Comparison of ENCODE assay signal across 1 cellular context in genomic region chr20:3168079-3168828, GRCh38.
TF ChIP-seq lines count a peak whose summit lies in the region.

No MANE protein-coding gene starts in this region.

TF ChIP-seq in HepG2, 621 proteins besides CTCF, POLR2A, EP300 and RAD21 (continued from another document and continues in another):
- 0 out of 2 replicates have a peak, but pooled peaks have one; percentile 78 for TF ChIP-seq DZIP1 (CRISPR knock-in tag; IDR thresholded peaks at IDR 0.05)
- peak; percentile 43; the same call in 1 of the 2 replicates for TF ChIP-seq HMG20A (CRISPR knock-in tag; IDR thresholded peaks at IDR 0.05; ENCODE audit: borderline replicate concordance)
- TF ChIP-seq NR2F1 (CRISPR knock-in tag; IDR thresholded peaks at IDR 0.05), result peak; percentile 15 to 34; a peak in 2 of 4 replicates
- no peak for TF ChIP-seq TERF1 (CRISPR knock-in tag; IDR thresholded peaks at IDR 0.05)
- no peak for TF ChIP-seq ZNF616 (CRISPR knock-in tag; IDR thresholded peaks at IDR 0.05; ENCODE audit: low read depth)
- peak; percentile 62 for TF ChIP-seq ZNF572 (CRISPR knock-in tag; IDR thresholded peaks at IDR 0.05)
- TF ChIP-seq GTF2F1 (IDR thresholded peaks at IDR 0.05; ENCODE audit: low read length), result no peak
- peak; percentile 70 for TF ChIP-seq MED1 (CRISPR knock-in tag; IDR thresholded peaks at IDR 0.05)
- peak; percentile 74; the same call in 1 of the 2 replicates for TF ChIP-seq ZNF350 (CRISPR knock-in tag; IDR thresholded peaks at IDR 0.05; ENCODE audit: borderline replicate concordance, low read depth)
- TF ChIP-seq HDAC1 (CRISPR knock-in tag; IDR thresholded peaks at IDR 0.05), result peak; percentile 95
- peak; percentile 86 for TF ChIP-seq THAP7 (CRISPR knock-in tag; IDR thresholded peaks at IDR 0.05)
- no peak; the same call in 1 of the 2 replicates for TF ChIP-seq ZBTB3 (CRISPR knock-in tag; IDR thresholded peaks at IDR 0.05; ENCODE audit: borderline replicate concordance, low read depth)
- no peak for TF ChIP-seq ZC3H4 (CRISPR knock-in tag; IDR thresholded peaks at IDR 0.05; ENCODE audit: borderline replicate concordance)
- peak; percentile 52 for TF ChIP-seq HNRNPLL (IDR thresholded peaks at IDR 0.05; ENCODE audit: low read depth, low read length, poor library complexity, severe bottlenecking)
- TF ChIP-seq SATB2 (CRISPR knock-in tag; IDR thresholded peaks at IDR 0.05), result no peak
- TF ChIP-seq CENPBD1 (CRISPR knock-in tag; IDR thresholded peaks at IDR 0.05; ENCODE audit: borderline replicate concordance, low read depth), result no peak
- TF ChIP-seq ZNF761 (CRISPR knock-in tag; conservative IDR thresholded peaks at IDR 0.05), result no peak
- TF ChIP-seq ZNF557 (CRISPR knock-in tag; IDR thresholded peaks at IDR 0.05), result no peak
- no peak for TF ChIP-seq TCF7 (IDR thresholded peaks at IDR 0.05; ENCODE audit: low read depth)
- peak; percentile 94 for TF ChIP-seq ZNF264 (CRISPR knock-in tag; IDR thresholded peaks at IDR 0.05)
- peak; percentile 91 for TF ChIP-seq ZSCAN25 (CRISPR knock-in tag; IDR thresholded peaks at IDR 0.05)
- 0 out of 2 replicates have a peak, but pooled peaks have one; percentile 48 for TF ChIP-seq PPARG (CRISPR knock-in tag; conservative IDR thresholded peaks at IDR 0.05)
- no peak for TF ChIP-seq SP1 (IDR thresholded peaks at IDR 0.05)
- peak; percentile 57; the same call in 1 of the 2 replicates for TF ChIP-seq SP1 (CRISPR knock-in tag; IDR thresholded peaks at IDR 0.05)
- TF ChIP-seq ZNF33A (CRISPR knock-in tag; IDR thresholded peaks at IDR 0.05; ENCODE audit: borderline replicate concordance), result no peak
- TF ChIP-seq NBN (conservative IDR thresholded peaks at IDR 0.05), result no peak
- no peak for TF ChIP-seq CC2D1A (CRISPR knock-in tag; IDR thresholded peaks at IDR 0.05)
- TF ChIP-seq NKX3-1 (CRISPR knock-in tag; IDR thresholded peaks at IDR 0.05), result no peak; the same call in 1 of the 2 replicates
- TF ChIP-seq CREBL2 (CRISPR knock-in tag; IDR thresholded peaks at IDR 0.05; ENCODE audit: borderline replicate concordance), result no peak; the same call in 1 of the 2 replicates
- TF ChIP-seq ZSCAN5A (CRISPR knock-in tag; IDR thresholded peaks at IDR 0.05; ENCODE audit: borderline replicate concordance), result no peak
- no peak for TF ChIP-seq HHEX (CRISPR knock-in tag; IDR thresholded peaks at IDR 0.05)
- TF ChIP-seq SNRNP70 (IDR thresholded peaks at IDR 0.05; ENCODE audit: low read depth, low read length), result no peak
- no peak for TF ChIP-seq ZFP41 (CRISPR knock-in tag; IDR thresholded peaks at IDR 0.05; ENCODE audit: borderline replicate concordance)
- TF ChIP-seq NFIC (IDR thresholded peaks at IDR 0.05; ENCODE audit: low read length), result no peak
- no peak for TF ChIP-seq PLRG1 (conservative IDR thresholded peaks at IDR 0.05)
- peak; percentile 78 for TF ChIP-seq ASH2L (IDR thresholded peaks at IDR 0.05; ENCODE audit: insufficient read length, low read depth, low read length)
- no peak for TF ChIP-seq RORA (CRISPR knock-in tag; IDR thresholded peaks at IDR 0.05)
- TF ChIP-seq KDM5B (CRISPR knock-in tag; IDR thresholded peaks at IDR 0.05; ENCODE audit: borderline replicate concordance), result peak; percentile 75; the same call in 1 of the 2 replicates
- TF ChIP-seq PHF21A (CRISPR knock-in tag; IDR thresholded peaks at IDR 0.05), result peak; percentile 80
- peak; percentile 68; the same call in 1 of the 2 replicates for TF ChIP-seq FOXK1 (CRISPR knock-in tag; IDR thresholded peaks at IDR 0.05; ENCODE audit: borderline replicate concordance, low read depth)
- no peak; the same call in 1 of the 2 replicates for TF ChIP-seq ARHGAP35 (CRISPR knock-in tag; IDR thresholded peaks at IDR 0.05; ENCODE audit: borderline replicate concordance)
- TF ChIP-seq DRAP1 (CRISPR knock-in tag; IDR thresholded peaks at IDR 0.05), result peak; percentile 51
- no peak for TF ChIP-seq TP53 (CRISPR knock-in tag; conservative IDR thresholded peaks at IDR 0.05)
- no peak for TF ChIP-seq ZSCAN30 (CRISPR knock-in tag; IDR thresholded peaks at IDR 0.05)
- TF ChIP-seq NONO (IDR thresholded peaks at IDR 0.05), result no peak
- peak; percentile 76 for TF ChIP-seq NONO (CRISPR knock-in tag; conservative IDR thresholded peaks at IDR 0.05)
- TF ChIP-seq ZNF883 (CRISPR knock-in tag; IDR thresholded peaks at IDR 0.05; ENCODE audit: not compliant biosample characterization), result no peak
- peak; percentile 67 for TF ChIP-seq TFE3 (CRISPR knock-in tag; IDR thresholded peaks at IDR 0.05)
- peak; percentile 32 for TF ChIP-seq TAF1 (CRISPR knock-in tag; IDR thresholded peaks at IDR 0.05)
- no peak for TF ChIP-seq ZSCAN22 (CRISPR knock-in tag; IDR thresholded peaks at IDR 0.05)
- TF ChIP-seq NFKB2 (CRISPR knock-in tag; IDR thresholded peaks at IDR 0.05; ENCODE audit: borderline replicate concordance), result peak; percentile 95; the same call in 1 of the 2 replicates
- no peak for TF ChIP-seq ZNF7 (CRISPR knock-in tag; IDR thresholded peaks at IDR 0.05)
- 0 out of 2 replicates have a peak, but pooled peaks have one; percentile 76 for TF ChIP-seq ZNF747 (CRISPR knock-in tag; IDR thresholded peaks at IDR 0.05; ENCODE audit: borderline replicate concordance)
- no peak for TF ChIP-seq ONECUT2 (CRISPR knock-in tag; IDR thresholded peaks at IDR 0.05)
- peak; percentile 82; the same call in 1 of the 2 replicates for TF ChIP-seq SAFB2 (CRISPR knock-in tag; IDR thresholded peaks at IDR 0.05; ENCODE audit: borderline replicate concordance, low read depth)
- peak; percentile 67 for TF ChIP-seq HOXA3 (CRISPR knock-in tag; IDR thresholded peaks at IDR 0.05)
- no peak for TF ChIP-seq NPAS2 (CRISPR knock-in tag; IDR thresholded peaks at IDR 0.05; ENCODE audit: borderline replicate concordance)
- TF ChIP-seq HMGXB4 (CRISPR knock-in tag; IDR thresholded peaks at IDR 0.05; ENCODE audit: borderline replicate concordance in 1 of 2, low read depth in 1 of 2), result peak; percentile 23 to 84; a peak in 3 of 4 replicates
- TF ChIP-seq ZBTB46 (CRISPR knock-in tag; IDR thresholded peaks at IDR 0.05; ENCODE audit: borderline replicate concordance), result no peak
- no peak for TF ChIP-seq SETDB1 (CRISPR knock-in tag; IDR thresholded peaks at IDR 0.05; ENCODE audit: borderline replicate concordance)
- TF ChIP-seq ZNF101 (CRISPR knock-in tag; IDR thresholded peaks at IDR 0.05; ENCODE audit: borderline replicate concordance, low read depth), result 0 out of 2 replicates have a peak, but pooled peaks have one; percentile 34
- peak; percentile 70; the same call in 1 of the 2 replicates for TF ChIP-seq SNAI1 (CRISPR knock-in tag; IDR thresholded peaks at IDR 0.05; ENCODE audit: borderline replicate concordance)
- TF ChIP-seq ETS1 (CRISPR knock-in tag; IDR thresholded peaks at IDR 0.05), result peak; percentile 29; the same call in 1 of the 2 replicates
